Comparison of ENCODE assay signal across 9 cellular contexts in genomic region chr5:178284095-178284675, GRCh38. TPM values are rescaled to one million over a fixed set of nuclear protein-coding genes. Genes with fewer than 3 reads are reported as not detected.
A peak's percentile ranks its signal among the peaks of the same experiment; 100 is the strongest.
DNase-seq lines count a peak whose midpoint lies in the region; FAIRE-seq and TF ChIP-seq lines count a peak whose summit lies in the region.
"Had no signal": no experiment of that assay in that cellular context is flagged by ENCODE, and none has a peak within 500 bp of the region (broad histone marks: within the 10 kb centered on the region; RNA-seq: fewer than 3 reads in every experiment).

No MANE protein-coding gene starts in this region.

- no peaks in the 10 kb centered on the region for H3K27me3 ChIP-seq in testis

- no peaks in the 10 kb centered on the region for H3K4me1 ChIP-seq in testis

- FAIRE-seq in RCC 7860 (lab: Jason Lieb, UNC): peak; percentile 64

- peak; percentile 46 to 83 (median 53) for TF ChIP-seq CTCF in testis (IDR thresholded peaks at IDR 0.05)

- H3K4me3 ChIP-seq in testis: no peak overlapping the region

- intact Hi-C loops in testis (cut with DNase I; ENCODE audit: low total_unique reads): loop anchor here (10.0 kb wide), 1 partner anchor 301 kb away; no protein-coding TSS in a partner anchor

- no peak overlapping the region for H3K27ac ChIP-seq in testis

- DNase-seq in activated CD4-positive, alpha-beta T cell treated with anti-CD3 and anti-CD28 coated beads for 48 hours: peak; percentile 33
- DNase-seq in activated CD4-positive, alpha-beta T cell treated with anti-CD3 and anti-CD28 coated beads, Interleukin-2, amount 50 U/mL, for 4 hours: no peak
- peak; percentile 43 for DNase-seq in RCC 7860 (ENCODE audit: low spot score)
- peak; percentile 1 for DNase-seq in fibroblast of peridontal ligament (ENCODE audit: extremely low read depth)
- no peak for DNase-seq in testis
- no peak for DNase-seq in NCI-H146 (lab: John Stamatoyannopoulos, UW)
- no peak for DNase-seq in activated CD4-positive, CD25-positive, alpha-beta regulatory T cell (lab: John Stamatoyannopoulos, UW)
- DNase-seq in SW480 (ENCODE audit: low spot score): no peak
- DNase-seq: effector memory CD4-positive, alpha-beta T cell had no signal

- no peaks in the 10 kb centered on the region for H3K36me3 ChIP-seq in testis (ENCODE audit: low read depth, missing control alignments)

- 60 to 63% methylated on average over 3 of the region's 3 CpGs for WGBS in testis, 2 donors

- TF ChIP-seq POLR2A in testis (IDR thresholded peaks at IDR 0.05): no peak

- no peaks in the 10 kb centered on the region for H3K9me3 ChIP-seq in testis

RNA-seq across cellular contexts. Expression of gene PHYKPL, which starts 51.6 kb away (rescaled TPM):
- 100 to 1,000 TPM; 121 to 122 TPM for total RNA-seq in testis
- 81.7 TPM for polyA plus RNA-seq in testis (ENCODE audit: insufficient read depth, low read depth, low replicate concordance)

Comparison
In these comparisons a context has a peak if more than half of its experiments do, and no peak if none do; other contexts are left out.
1. DNase-seq: peak in activated CD4-positive, alpha-beta T cell treated with anti-CD3 and anti-CD28 coated beads for 48 hours (single experiment), RCC 7860 (single experiment) and fibroblast of peridontal ligament (single experiment); none in activated CD4-positive, alpha-beta T cell treated with anti-CD3 and anti-CD28 coated beads, Interleukin-2, amount 50 U/mL, for 4 hours (0 of 2), testis (single experiment), NCI-H146 (single experiment), activated CD4-positive, CD25-positive, alpha-beta regulatory T cell (0 of 4) and SW480 (single experiment).